In the genomic region with DNA sequence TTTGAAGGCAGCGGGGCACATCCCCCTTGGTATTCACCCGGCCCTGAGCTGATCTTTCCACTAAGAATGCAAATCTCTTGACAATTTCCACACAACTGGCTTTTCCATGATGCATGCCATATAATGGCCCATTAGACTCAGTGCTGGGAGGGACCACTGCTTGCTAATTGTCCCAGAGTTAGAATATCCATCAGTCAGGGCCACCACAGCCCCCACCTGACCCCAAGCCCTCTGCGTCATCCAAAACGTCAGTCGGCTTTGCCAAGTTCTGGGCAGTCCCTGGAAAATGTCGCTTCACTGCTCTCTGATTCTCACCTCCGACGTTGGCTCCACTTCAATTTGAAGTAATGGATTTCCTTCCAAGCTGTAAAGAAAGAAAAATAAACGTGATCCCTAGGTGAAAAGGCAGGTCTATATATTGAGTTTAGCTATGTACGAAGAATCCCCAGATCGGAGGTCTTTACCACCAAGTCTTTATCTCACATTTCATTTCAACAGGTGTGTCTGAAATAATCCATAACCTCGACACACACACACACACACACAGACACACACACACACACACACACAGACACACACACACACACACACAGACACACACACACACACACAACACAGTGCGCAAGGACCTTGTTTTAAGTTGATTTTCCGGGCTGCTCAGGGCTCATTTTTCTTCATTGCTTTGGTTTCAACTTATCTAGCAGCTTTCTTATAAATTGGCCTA, we compare ENCODE assay signal across 18 cellular contexts.
DNase-seq lines count a peak whose midpoint lies in the region; ATAC-seq and TF ChIP-seq lines count a peak whose summit lies in the region.
"Had no signal": no experiment of that assay in that cellular context is flagged by ENCODE, and none has a peak within 500 bp of the region (broad histone marks: within the 10 kb centered on the region; RNA-seq: fewer than 3 reads in every experiment).

No MANE protein-coding gene starts in this region.

- no peak overlapping the region for H3K27ac ChIP-seq in heart left ventricle
- no peak overlapping the region for H3K27ac ChIP-seq in left ventricle myocardium inferior (replicated peaks)
- H3K27ac ChIP-seq in neural progenitor cell: no peak overlapping the region

- TF ChIP-seq POLR2A in heart left ventricle (IDR thresholded peaks at IDR 0.05): no peak

- H4K20me1 ChIP-seq in neural progenitor cell (ENCODE audit: low read depth): no peaks in the 10 kb centered on the region

- H2AFZ ChIP-seq in neural progenitor cell (replicated peaks): no peak overlapping the region

- 36 to 49% (median 46%) methylated on average over 14 of the region's 14 CpGs for WGBS in heart left ventricle, 4 donors

- no peaks in the 10 kb centered on the region for H3K36me3 ChIP-seq in heart left ventricle
- H3K36me3 ChIP-seq in left ventricle myocardium inferior: no peaks in the 10 kb centered on the region
- no peaks in the 10 kb centered on the region for H3K36me3 ChIP-seq in neural progenitor cell

- H3F3A ChIP-seq in neural progenitor cell (ENCODE audit: low read depth): no peaks in the 10 kb centered on the region

- no peaks in the 10 kb centered on the region for H3K79me2 ChIP-seq in neural progenitor cell (ENCODE audit: low read depth)

- peak in 1 of 5 donors; percentile 65 for DNase-seq in heart left ventricle
- no peak for DNase-seq in left ventricle myocardium inferior
- DNase-seq in left cardiac atrium: peak; percentile 44
- peak; percentile 20 for DNase-seq in neural progenitor cell (ENCODE audit: low spot score)
- DNase-seq in RPMI8226: no peak
- DNase-seq in HK-2 (ENCODE audit: unreplicated experiment): no peak
- DNase-seq: CD4-positive, alpha-beta memory T cell; DMS53; GOT3; NCI-H1105; NCI-H1694 treated with DMSO at 0.1 percent for 48 hours; NCI-H2227 treated with DMSO at 0.1 percent for 48 hours; NCI-H524; NCI-H82; OCI-M1; SIG-M5 had no signal

- peaks cover 5% of the 10 kb centered on the region for H3K9me3 Mint-ChIP-seq in neural progenitor cell

- intact Hi-C loops in heart left ventricle (cut with DNase I) (no loop called here), left ventricle myocardium inferior (cut with micrococcal nuclease) (no loop called here), left cardiac atrium (cut with DNase I) (no loop called here)

- H3K9me3 ChIP-seq in heart left ventricle: peaks cover 0 to 5% (median 0%) of the 10 kb centered on the region in 12 donors
- peaks cover 9% of the 10 kb centered on the region for H3K9me3 ChIP-seq in left ventricle myocardium inferior (replicated peaks)
- no peaks in the 10 kb centered on the region for H3K9me3 ChIP-seq in neural progenitor cell (ENCODE audit: low read depth)

- H3K4me3 ChIP-seq in heart left ventricle (no peak overlapping the region), left ventricle myocardium inferior (no peak overlapping the region), neural progenitor cell (no peak overlapping the region)

- ATAC-seq in heart left ventricle: peak in 3 of 4 donors; percentile 73 to 82 (median 79)
- peak; percentile 46 to 63 for ATAC-seq in left cardiac atrium
- ATAC-seq in SK-N-SH treated with all-trans-retinoic acid at 6 μM for 48 hours: no peak
- ATAC-seq: HCT116 had no signal

- TF ChIP-seq CTCF in heart left ventricle (IDR thresholded peaks at IDR 0.05) (no peak), left ventricle myocardium inferior (IDR thresholded peaks at IDR 0.05; ENCODE audit: borderline replicate concordance) (no peak), neural progenitor cell (IDR thresholded peaks at IDR 0.05) (no peak)

- H3K9ac ChIP-seq in neural progenitor cell: no peak overlapping the region

- peaks cover 30% of the 10 kb centered on the region for H3K4me1 Mint-ChIP-seq in neural progenitor cell
- H3K4me1 Mint-ChIP-seq: CD4-positive, alpha-beta memory T cell had no signal

- peaks cover 0 to 8% (median 0%) of the 10 kb centered on the region in 9 donors for H3K27me3 ChIP-seq in heart left ventricle
- no peaks in the 10 kb centered on the region for H3K27me3 ChIP-seq in left ventricle myocardium inferior (ENCODE audit: low read depth)
- H3K27me3 ChIP-seq in neural progenitor cell: no peaks in the 10 kb centered on the region

- no peaks in the 10 kb centered on the region for H3K36me3 Mint-ChIP-seq in neural progenitor cell
- H3K36me3 Mint-ChIP-seq: CD4-positive, alpha-beta memory T cell had no signal

- H3K4me2 ChIP-seq in neural progenitor cell: no peak overlapping the region

- H3K27ac Mint-ChIP-seq in neural progenitor cell: no peak overlapping the region
- H3K27ac Mint-ChIP-seq: CD4-positive, alpha-beta memory T cell had no signal

- no peak overlapping the region for H3K4me3 Mint-ChIP-seq in neural progenitor cell
- H3K4me3 Mint-ChIP-seq: CD4-positive, alpha-beta memory T cell had no signal

- H3K4me1 ChIP-seq in heart left ventricle (no peaks in the 10 kb centered on the region), left ventricle myocardium inferior (peaks cover 20% of the 10 kb centered on the region), neural progenitor cell (peaks cover 7% of the 10 kb centered on the region)

- H3K27me3 Mint-ChIP-seq in neural progenitor cell (ENCODE audit: insufficient read depth, low read depth): peaks cover 7% of the 10 kb centered on the region
- H3K27me3 Mint-ChIP-seq: CD4-positive, alpha-beta memory T cell had no signal

TF ChIP-seq in SK-N-SH treated with all-trans-retinoic acid at 6 μM for 48 hours, 23 proteins besides CTCF, POLR2A, EP300 and RAD21:
- TF ChIP-seq ZNF565 (CRISPR knock-in tag; conservative IDR thresholded peaks at IDR 0.05; ENCODE audit: low read depth) (no peak), TOX (CRISPR knock-in tag; IDR thresholded peaks at IDR 0.05; ENCODE audit: borderline replicate concordance) (no peak), ZFP30 (CRISPR knock-in tag; IDR thresholded peaks at IDR 0.05) (no peak), BACH2 (CRISPR knock-in tag; IDR thresholded peaks at IDR 0.05; ENCODE audit: borderline replicate concordance) (no peak), SNAI2 (CRISPR knock-in tag; IDR thresholded peaks at IDR 0.05) (no peak), CSDC2 (CRISPR knock-in tag; IDR thresholded peaks at IDR 0.05) (no peak), ARNTL (CRISPR knock-in tag; IDR thresholded peaks at IDR 0.05; ENCODE audit: borderline replicate concordance, low read depth) (no peak), OSR1 (CRISPR knock-in tag; IDR thresholded peaks at IDR 0.05) (no peak), TCF4 (CRISPR knock-in tag; IDR thresholded peaks at IDR 0.05; ENCODE audit: borderline replicate concordance) (no peak), ZC3H10 (CRISPR knock-in tag; IDR thresholded peaks at IDR 0.05) (no peak), RARB (CRISPR knock-in tag; IDR thresholded peaks at IDR 0.05) (no peak), PPARA (CRISPR knock-in tag; IDR thresholded peaks at IDR 0.05; ENCODE audit: borderline replicate concordance) (no peak), ZFP3 (CRISPR knock-in tag; IDR thresholded peaks at IDR 0.05) (no peak)
- TF ChIP-seq, protein P1, sequence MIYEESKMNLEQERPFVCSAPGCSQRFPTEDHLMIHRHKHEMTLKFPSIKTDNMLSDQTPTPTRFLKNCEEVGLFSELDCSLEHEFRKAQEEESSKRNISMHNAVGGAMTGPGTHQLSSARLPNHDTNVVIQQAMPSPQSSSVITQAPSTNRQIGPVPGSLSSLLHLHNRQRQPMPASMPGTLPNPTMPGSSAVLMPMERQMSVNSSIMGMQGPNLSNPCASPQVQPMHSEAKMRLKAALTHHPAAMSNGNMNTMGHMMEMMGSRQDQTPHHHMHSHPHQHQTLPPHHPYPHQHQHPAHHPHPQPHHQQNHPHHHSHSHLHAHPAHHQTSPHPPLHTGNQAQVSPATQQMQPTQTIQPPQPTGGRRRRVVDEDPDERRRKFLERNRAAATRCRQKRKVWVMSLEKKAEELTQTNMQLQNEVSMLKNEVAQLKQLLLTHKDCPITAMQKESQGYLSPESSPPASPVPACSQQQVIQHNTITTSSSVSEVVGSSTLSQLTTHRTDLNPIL (CRISPR knock-in tag; IDR thresholded peaks at IDR 0.05; ENCODE audit: low read depth): no peak
- TF ChIP-seq, protein P2, sequence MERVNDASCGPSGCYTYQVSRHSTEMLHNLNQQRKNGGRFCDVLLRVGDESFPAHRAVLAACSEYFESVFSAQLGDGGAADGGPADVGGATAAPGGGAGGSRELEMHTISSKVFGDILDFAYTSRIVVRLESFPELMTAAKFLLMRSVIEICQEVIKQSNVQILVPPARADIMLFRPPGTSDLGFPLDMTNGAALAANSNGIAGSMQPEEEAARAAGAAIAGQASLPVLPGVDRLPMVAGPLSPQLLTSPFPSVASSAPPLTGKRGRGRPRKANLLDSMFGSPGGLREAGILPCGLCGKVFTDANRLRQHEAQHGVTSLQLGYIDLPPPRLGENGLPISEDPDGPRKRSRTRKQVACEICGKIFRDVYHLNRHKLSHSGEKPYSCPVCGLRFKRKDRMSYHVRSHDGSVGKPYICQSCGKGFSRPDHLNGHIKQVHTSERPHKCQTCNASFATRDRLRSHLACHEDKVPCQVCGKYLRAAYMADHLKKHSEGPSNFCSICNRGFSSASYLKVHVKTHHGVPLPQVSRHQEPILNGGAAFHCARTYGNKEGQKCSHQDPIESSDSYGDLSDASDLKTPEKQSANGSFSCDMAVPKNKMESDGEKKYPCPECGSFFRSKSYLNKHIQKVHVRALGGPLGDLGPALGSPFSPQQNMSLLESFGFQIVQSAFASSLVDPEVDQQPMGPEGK (CRISPR knock-in tag; IDR thresholded peaks at IDR 0.05; ENCODE audit: borderline replicate concordance): no peak

Comparison
In these comparisons a context has a peak if more than half of its experiments do, and no peak if none do; other contexts are left out.
1. DNase-seq: peak in left cardiac atrium (single experiment) and neural progenitor cell (single experiment); none in left ventricle myocardium inferior (single experiment), RPMI8226 (single experiment) and HK-2 (single experiment).